ENCODE assay signal across 1 cellular context in the genomic region with DNA sequence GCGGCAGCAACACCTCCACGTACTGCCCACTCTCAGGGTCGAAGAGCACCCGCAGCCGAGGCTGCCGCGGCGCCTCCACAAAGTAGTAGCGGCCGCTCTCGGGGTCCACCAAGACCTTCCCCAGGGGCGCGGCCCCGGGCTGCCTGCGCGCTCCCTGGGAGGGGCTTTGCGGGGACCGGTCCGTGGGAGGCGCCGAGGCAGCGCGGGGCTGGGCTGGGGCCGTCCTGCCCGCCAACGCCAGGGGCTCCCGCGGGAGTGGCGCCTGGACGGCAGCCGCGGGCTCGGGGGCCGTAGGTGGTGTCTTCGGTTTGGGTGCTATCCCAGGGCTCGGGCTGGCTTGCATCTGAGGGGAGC.
TF ChIP-seq lines count a peak whose summit lies in the region.

No MANE protein-coding gene starts in this region.

TF ChIP-seq in HepG2, 621 proteins besides CTCF, POLR2A, EP300 and RAD21:
- TF ChIP-seq TAF15 (IDR thresholded peaks at IDR 0.05; ENCODE audit: low read depth, low read length, poor library complexity, severe bottlenecking) (no peak), STAT5B (CRISPR knock-in tag; IDR thresholded peaks at IDR 0.05) (no peak), XRCC5 (optimal IDR thresholded peaks at IDR 0.05; ENCODE audit: low read length) (no peak), SETDB1 (CRISPR knock-in tag; IDR thresholded peaks at IDR 0.05; ENCODE audit: borderline replicate concordance) (no peak), ELF3 (CRISPR knock-in tag; IDR thresholded peaks at IDR 0.05) (no peak), ZNF230 (CRISPR knock-in tag; IDR thresholded peaks at IDR 0.05) (no peak), RBFOX2 (IDR thresholded peaks at IDR 0.05; ENCODE audit: low read depth, low read length) (no peak), NR2F1 (CRISPR knock-in tag; IDR thresholded peaks at IDR 0.05) (no peak), PHF20 (CRISPR knock-in tag; IDR thresholded peaks at IDR 0.05) (no peak), ZMYM4 (CRISPR knock-in tag; IDR thresholded peaks at IDR 0.05) (no peak), MAFK (conservative IDR thresholded peaks at IDR 0.05 in 1 of 2, IDR thresholded peaks at IDR 0.05 in 1 of 2; ENCODE audit: low read length in 2 of 2) (no peak), NR1H2 (CRISPR knock-in tag; IDR thresholded peaks at IDR 0.05; ENCODE audit: borderline replicate concordance, low read depth) (no peak), IKZF1 (IDR thresholded peaks at IDR 0.05) (no peak)
- TF ChIP-seq, protein P1, sequence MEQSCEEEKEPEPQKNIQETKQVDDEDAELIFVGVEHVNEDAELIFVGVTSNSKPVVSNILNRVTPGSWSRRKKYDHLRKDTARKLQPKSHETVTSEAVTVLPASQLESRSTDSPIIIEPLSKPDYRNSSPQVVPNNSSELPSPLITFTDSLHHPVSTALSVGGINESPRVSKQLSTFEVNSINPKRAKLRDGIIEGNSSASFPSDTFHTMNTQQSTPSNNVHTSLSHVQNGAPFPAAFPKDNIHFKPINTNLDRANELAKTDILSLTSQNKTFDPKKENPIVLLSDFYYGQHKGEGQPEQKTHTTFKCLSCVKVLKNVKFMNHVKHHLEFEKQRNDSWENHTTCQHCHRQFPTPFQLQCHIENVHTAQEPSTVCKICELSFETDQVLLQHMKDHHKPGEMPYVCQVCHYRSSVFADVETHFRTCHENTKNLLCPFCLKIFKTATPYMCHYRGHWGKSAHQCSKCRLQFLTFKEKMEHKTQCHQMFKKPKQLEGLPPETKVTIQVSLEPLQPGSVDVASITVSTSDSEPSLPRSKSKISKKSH (CRISPR knock-in tag; IDR thresholded peaks at IDR 0.05; ENCODE audit: borderline replicate concordance): no peak
- TF ChIP-seq, protein P2, sequence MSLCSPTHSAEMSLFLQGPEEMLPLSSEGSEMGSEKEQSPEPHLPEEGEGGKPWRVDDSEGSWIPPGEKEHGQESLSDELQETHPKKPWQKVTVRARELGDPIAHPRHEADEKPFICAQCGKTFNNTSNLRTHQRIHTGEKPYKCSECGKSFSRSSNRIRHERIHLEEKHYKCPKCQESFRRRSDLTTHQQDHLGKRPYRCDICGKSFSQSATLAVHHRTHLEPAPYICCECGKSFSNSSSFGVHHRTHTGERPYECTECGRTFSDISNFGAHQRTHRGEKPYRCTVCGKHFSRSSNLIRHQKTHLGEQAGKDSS (CRISPR knock-in tag; IDR thresholded peaks at IDR 0.05; ENCODE audit: borderline replicate concordance, low read depth): no peak
- TF ChIP-seq, protein P3, sequence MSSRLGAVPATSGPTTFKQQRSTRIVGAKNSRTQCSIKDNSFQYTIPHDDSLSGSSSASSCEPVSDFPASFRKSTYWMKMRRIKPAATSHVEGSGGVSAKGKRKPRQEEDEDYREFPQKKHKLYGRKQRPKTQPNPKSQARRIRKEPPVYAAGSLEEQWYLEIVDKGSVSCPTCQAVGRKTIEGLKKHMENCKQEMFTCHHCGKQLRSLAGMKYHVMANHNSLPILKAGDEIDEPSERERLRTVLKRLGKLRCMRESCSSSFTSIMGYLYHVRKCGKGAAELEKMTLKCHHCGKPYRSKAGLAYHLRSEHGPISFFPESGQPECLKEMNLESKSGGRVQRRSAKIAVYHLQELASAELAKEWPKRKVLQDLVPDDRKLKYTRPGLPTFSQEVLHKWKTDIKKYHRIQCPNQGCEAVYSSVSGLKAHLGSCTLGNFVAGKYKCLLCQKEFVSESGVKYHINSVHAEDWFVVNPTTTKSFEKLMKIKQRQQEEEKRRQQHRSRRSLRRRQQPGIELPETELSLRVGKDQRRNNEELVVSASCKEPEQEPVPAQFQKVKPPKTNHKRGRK (CRISPR knock-in tag; IDR thresholded peaks at IDR 0.05): no peak
